8 cellular contexts compared by ENCODE assay signal in genomic region chr2:97662895-97663625, GRCh38. TPM values are rescaled to one million over a fixed set of nuclear protein-coding genes. Genes with fewer than 3 reads are reported as not detected.
DNase-seq lines count a peak whose midpoint lies in the region; ATAC-seq and TF ChIP-seq lines count a peak whose summit lies in the region.

No MANE protein-coding gene starts in this region.

- DNase-seq in ELF-1 (ENCODE audit: low read depth, low spot score) (peak; percentile 87), T follicular helper cell (ENCODE audit: low read depth) (peak; percentile 44), amniotic epithelial cell (ENCODE audit: low read depth) (peak; percentile 80), left cardiac atrium (peak; percentile 83), prostate gland (ENCODE audit: low spot score) (peak; percentile 70)

- ATAC-seq in GM21717 (IDR thresholded peaks at IDR 0.05; ENCODE audit: unreplicated experiment) (peak; percentile 47), left cardiac atrium (peak; percentile 43 to 45)

- H3K9me3 ChIP-seq in prostate gland = no peaks in the 10 kb centered on the region

- TF ChIP-seq CTCF in prostate gland (IDR thresholded peaks at IDR 0.05) = peak in 1 of 4 experiments; percentile 9

- peaks cover 14% of the 10 kb centered on the region for H3K4me1 ChIP-seq in prostate gland (replicated peaks)
- no peaks in the 10 kb centered on the region for H3K4me1 ChIP-seq in urinary bladder (ENCODE audit: insufficient read depth)

- H3K36me3 ChIP-seq in prostate gland = peaks cover 6% of the 10 kb centered on the region in 2 donors
- H3K36me3 ChIP-seq in urinary bladder (ENCODE audit: insufficient read depth) = peaks cover 3% of the 10 kb centered on the region

- intact Hi-C loops in left cardiac atrium (cut with DNase I) = loop anchor here in 1 of 2 donors (2.0 kb wide), 1 partner anchor 18 kb away; no protein-coding TSS in a partner anchor
- intact Hi-C loops in prostate gland (cut with DNase I) = loop anchor here (1.0 to 10.0 kb wide), 2 partner anchors 17 to 332 kb away; partner anchors contain the start of genes COX5B and TMEM131

- peak overlapping the region; percentile 93 to 95 for H3K27ac ChIP-seq in prostate gland
- peak overlapping the region; percentile 94 for H3K27ac ChIP-seq in urinary bladder (ENCODE audit: low read depth)

- TF ChIP-seq RAD21 in Ishikawa (IDR thresholded peaks at IDR 0.05; ENCODE audit: low read depth) = no peak

- 2% methylated on average over 20 of the region's 24 CpGs for WGBS in prostate gland
- under 1% methylated on average over 24 of the region's 24 CpGs for WGBS in urinary bladder

- H3K27me3 ChIP-seq in prostate gland (replicated peaks; ENCODE audit: insufficient read depth) = no peaks in the 10 kb centered on the region

- peak; percentile 14 for TF ChIP-seq POLR2A in prostate gland (IDR thresholded peaks at IDR 0.05)

- H3K4me3 ChIP-seq in prostate gland = peak overlapping the region; percentile 69 to 82
- H3K4me3 ChIP-seq in urinary bladder (ENCODE audit: low read depth, low read length) = peak overlapping the region; percentile 93

- no peak for TF ChIP-seq EP300 in Ishikawa (IDR thresholded peaks at IDR 0.05; ENCODE audit: borderline replicate concordance)

TF ChIP-seq in Ishikawa, 13 proteins besides CTCF, POLR2A, EP300 and RAD21:
- TF ChIP-seq NFIC (IDR thresholded peaks at IDR 0.05) = no peak
- TF ChIP-seq MAX (IDR thresholded peaks at IDR 0.05) = peak; percentile 13; the same call in 1 of the 2 replicates
- TF ChIP-seq ZBTB7A (IDR thresholded peaks at IDR 0.05; ENCODE audit: low read depth) = peak; percentile 79; the same call in 1 of the 2 replicates

RNA-seq across cellular contexts. Expression of gene ACTR1B, which starts 0.8 kb away (rescaled TPM):
- total RNA-seq in left cardiac atrium (10 to 100 TPM; 51.0 to 65.3 TPM), prostate gland (100 to 1,000 TPM in 1 of 2 donors, 10 to 100 TPM in 1; 80.5 to 102 TPM), urinary bladder (34.8 TPM)
- polyA plus RNA-seq in urinary bladder = 93.2 TPM

RNA-seq across cellular contexts. Expression of gene C2orf92, which starts 6.5 kb away (rescaled TPM):
- 1 to 10 TPM; 2.7 to 3.9 TPM for total RNA-seq in left cardiac atrium
- total RNA-seq in prostate gland = 1 to 10 TPM; 2.0 to 7.0 TPM
- 11.2 TPM for total RNA-seq in urinary bladder
- 1.7 TPM for polyA plus RNA-seq in urinary bladder

RNA-seq across cellular contexts. Expression of gene COX5B, which starts 17.2 kb away (rescaled TPM):
- total RNA-seq in left cardiac atrium (100 to 1,000 TPM; 939 to 947 TPM), prostate gland (100 to 1,000 TPM; 363 to 469 TPM), urinary bladder (161 TPM)
- 410 TPM for polyA plus RNA-seq in urinary bladder

RNA-seq across cellular contexts. Expression of gene ZAP70, which starts 50.3 kb away (rescaled TPM):
- total RNA-seq in left cardiac atrium (1 to 10 TPM; 1.6 to 2.6 TPM), prostate gland (1 to 10 TPM; 1.8 to 3.9 TPM), urinary bladder (1.9 TPM)
- polyA plus RNA-seq in urinary bladder = 2.5 TPM

Comparison
In these comparisons a context has a peak if more than half of its experiments do, and no peak if none do; other contexts are left out.
1. Peak in every context shown above with its lines: DNase-seq, ATAC-seq, H3K4me3 ChIP-seq and H3K27ac ChIP-seq.